Comparison of ENCODE assay signal across 1 cellular context in genomic region chr3:137970914-137971831, GRCh38.
TF ChIP-seq lines count a peak whose summit lies in the region.

No MANE protein-coding gene starts in this region.

TF ChIP-seq in HepG2, 621 proteins besides CTCF, POLR2A, EP300 and RAD21 (continued from another document):
- TF ChIP-seq AKNA (CRISPR knock-in tag; IDR thresholded peaks at IDR 0.05; ENCODE audit: borderline replicate concordance) = no peak
- peak; percentile 19; the same call in 1 of the 2 replicates for TF ChIP-seq GABPB1 (CRISPR knock-in tag; IDR thresholded peaks at IDR 0.05)
- no peak for TF ChIP-seq RBAK (CRISPR knock-in tag; IDR thresholded peaks at IDR 0.05)
- TF ChIP-seq ZNF777 (CRISPR knock-in tag; IDR thresholded peaks at IDR 0.05) = 0 out of 2 replicates have a peak, but pooled peaks have one; percentile 22
- no peak for TF ChIP-seq SKI (IDR thresholded peaks at IDR 0.05; ENCODE audit: partially characterized antibody)
- no peak for TF ChIP-seq AGO2 (optimal IDR thresholded peaks at IDR 0.05; ENCODE audit: low read depth, low read length)
- no peak for TF ChIP-seq ZNF576 (CRISPR knock-in tag; IDR thresholded peaks at IDR 0.05)
- TF ChIP-seq ZNF629 (CRISPR knock-in tag; conservative IDR thresholded peaks at IDR 0.05) = 0 out of 2 replicates have a peak, but pooled peaks have one; percentile 11
- TF ChIP-seq ZNF589 (CRISPR knock-in tag; conservative IDR thresholded peaks at IDR 0.05) = no peak
- no peak for TF ChIP-seq MAX (IDR thresholded peaks at IDR 0.05)
- peak; percentile 68; the same call in 1 of the 2 replicates for TF ChIP-seq KDM2A (CRISPR knock-in tag; IDR thresholded peaks at IDR 0.05; ENCODE audit: borderline replicate concordance, low read depth)
- TF ChIP-seq ZFP36L1 (CRISPR knock-in tag; IDR thresholded peaks at IDR 0.05) = no peak
- no peak for TF ChIP-seq STAT5B (CRISPR knock-in tag; IDR thresholded peaks at IDR 0.05)
- TF ChIP-seq PRDM15 (CRISPR knock-in tag; IDR thresholded peaks at IDR 0.05) = no peak
- no peak for TF ChIP-seq FOXK1 (CRISPR knock-in tag; IDR thresholded peaks at IDR 0.05; ENCODE audit: borderline replicate concordance, low read depth)
- TF ChIP-seq MIXL1 (CRISPR knock-in tag; IDR thresholded peaks at IDR 0.05) = 0 out of 2 replicates have a peak, but pooled peaks have one; percentile 25
- TF ChIP-seq CHD2 (IDR thresholded peaks at IDR 0.05; ENCODE audit: low read depth, low read length) = no peak
- TF ChIP-seq JUN (CRISPR knock-in tag; IDR thresholded peaks at IDR 0.05) = no peak
- TF ChIP-seq PHF20 (CRISPR knock-in tag; IDR thresholded peaks at IDR 0.05) = no peak
- TF ChIP-seq ZFP91 (CRISPR knock-in tag; IDR thresholded peaks at IDR 0.05; ENCODE audit: borderline replicate concordance) = no peak
- no peak for TF ChIP-seq ZNF724P (CRISPR knock-in tag; IDR thresholded peaks at IDR 0.05; ENCODE audit: borderline replicate concordance)
- TF ChIP-seq ZNF33B (CRISPR knock-in tag; IDR thresholded peaks at IDR 0.05) = no peak
- TF ChIP-seq ZZZ3 (CRISPR knock-in tag; IDR thresholded peaks at IDR 0.05; ENCODE audit: borderline replicate concordance) = no peak
- TF ChIP-seq TFDP2 (CRISPR knock-in tag; IDR thresholded peaks at IDR 0.05) = no peak
- no peak for TF ChIP-seq PRMT3 (CRISPR knock-in tag; IDR thresholded peaks at IDR 0.05; ENCODE audit: borderline replicate concordance, low read depth)
- no peak for TF ChIP-seq ZNF800 (CRISPR knock-in tag; IDR thresholded peaks at IDR 0.05)
- no peak for TF ChIP-seq MBD4 (IDR thresholded peaks at IDR 0.05; ENCODE audit: borderline replicate concordance, low read length)
- TF ChIP-seq HMGA1 (CRISPR knock-in tag; conservative IDR thresholded peaks at IDR 0.05) = no peak
TF ChIP-seq in HepG2: peak in this region for 10.
